Comparison of ENCODE assay signal across 16 cellular contexts in genomic region chr22:36512333-36512732, GRCh38. TPM values are rescaled to one million over a fixed set of nuclear protein-coding genes. Genes with fewer than 3 reads are reported as not detected.
DNase-seq lines count a peak whose midpoint lies in the region; ATAC-seq and TF ChIP-seq lines count a peak whose summit lies in the region.
"Had no signal": no experiment of that assay in that cellular context is flagged by ENCODE, and none has a peak within 500 bp of the region (broad histone marks: within the 10 kb centered on the region; RNA-seq: fewer than 3 reads in every experiment).

No MANE protein-coding gene starts in this region.

- H3K27me3 ChIP-seq in mammary epithelial cell (ENCODE audit: insufficient read depth, low read length): no peaks in the 10 kb centered on the region

- in situ Hi-C loops in mammary epithelial cell (cut with MboI; ENCODE audit: low sequenced_read_pairs in 2 of 2): no loop called here

- BruUV-seq in MCF 10A (replicated peaks; lab: Mats Ljungman, UMichigan) (no TSS peak), mammary epithelial cell (replicated peaks; lab: Mats Ljungman, UMichigan) (no TSS peak)

- H3K27ac Mint-ChIP-seq in MCF 10A (ENCODE audit: low read depth, unreplicated experiment): peak overlapping the region; percentile 36
- peak overlapping the region; percentile 4 for H3K27ac Mint-ChIP-seq in T-helper 17 cell
- H3K27ac Mint-ChIP-seq in endothelial cell (ENCODE audit: unreplicated experiment): no peak overlapping the region
- H3K27ac Mint-ChIP-seq in type B pancreatic cell: peak overlapping the region; percentile 4
- H3K27ac Mint-ChIP-seq: CD4-positive, alpha-beta T cell had no signal

- CTCF ChIA-PET in MCF 10A (lab: Yijun Ruan, JAX): interaction anchor here (0.5 to 3.9 kb wide), 5 partner anchors 9 to 262 kb away, joined by 4 to 29 read pairs (median 4); no protein-coding TSS in a partner anchor
- CTCF ChIA-PET in mammary epithelial cell (lab: Charles Lee; ENCODE audit: low non-redundant PET): no interaction called here

- H3K4me3 Mint-ChIP-seq in MCF 10A (ENCODE audit: unreplicated experiment): no peak overlapping the region
- no peak overlapping the region for H3K4me3 Mint-ChIP-seq in T-helper 17 cell
- peak overlapping the region; percentile 42 for H3K4me3 Mint-ChIP-seq in endothelial cell (ENCODE audit: unreplicated experiment)
- no peak overlapping the region for H3K4me3 Mint-ChIP-seq in type B pancreatic cell
- H3K4me3 Mint-ChIP-seq: CD4-positive, alpha-beta T cell had no signal

- peaks cover 11% of the 10 kb centered on the region for H3K4me1 Mint-ChIP-seq in MCF 10A (ENCODE audit: insufficient read depth, unreplicated experiment)
- peaks cover 14% of the 10 kb centered on the region for H3K4me1 Mint-ChIP-seq in T-helper 17 cell
- peaks cover 6% of the 10 kb centered on the region for H3K4me1 Mint-ChIP-seq in endothelial cell (ENCODE audit: unreplicated experiment)
- H3K4me1 Mint-ChIP-seq in type B pancreatic cell (ENCODE audit: unreplicated experiment): peaks cover 7% of the 10 kb centered on the region

- H2AFZ ChIP-seq in mammary epithelial cell (ENCODE audit: low read depth, low read length): no peak overlapping the region
- H2AFZ ChIP-seq: GM23248 had no signal

- no peak for ATAC-seq in T-helper 17 cell
- no peak for ATAC-seq in GM21390 (IDR thresholded peaks at IDR 0.05; ENCODE audit: unreplicated experiment)
- ATAC-seq: HepG2 had no signal

- peaks cover 52% of the 10 kb centered on the region for H3K36me3 ChIP-seq in mammary epithelial cell (ENCODE audit: insufficient read depth, low read length)

- 91% methylated on average over 8 of the region's 8 CpGs for WGBS in mammary epithelial cell (ENCODE audit: low coverage, missing lambda C conversion rate)

- H3K9me3 Mint-ChIP-seq in MCF 10A (ENCODE audit: unreplicated experiment) (no peaks in the 10 kb centered on the region), endothelial cell (ENCODE audit: unreplicated experiment) (no peaks in the 10 kb centered on the region), type B pancreatic cell (no peaks in the 10 kb centered on the region)
- H3K9me3 Mint-ChIP-seq: CD4-positive, alpha-beta T cell; IgD-negative memory B cell had no signal

- POLR2A ChIA-PET in MCF 10A (lab: Yijun Ruan, JAX): interaction anchor here (1.0 kb wide), 1 partner anchor 16 kb away, joined by 3 read pairs; no protein-coding TSS in a partner anchor

- no peaks in the 10 kb centered on the region for H4K20me1 ChIP-seq in mammary epithelial cell (ENCODE audit: insufficient read depth, low read length)

- peaks cover 77% of the 10 kb centered on the region for H3K36me3 Mint-ChIP-seq in MCF 10A (ENCODE audit: insufficient read depth, unreplicated experiment)
- H3K36me3 Mint-ChIP-seq in T-helper 17 cell (ENCODE audit: low read depth): peaks cover 17% of the 10 kb centered on the region
- peaks cover 63% of the 10 kb centered on the region for H3K36me3 Mint-ChIP-seq in endothelial cell (ENCODE audit: low read depth, unreplicated experiment)
- H3K36me3 Mint-ChIP-seq in type B pancreatic cell: peaks cover 54% of the 10 kb centered on the region

- TF ChIP-seq CTCF in MCF 10A (IDR thresholded peaks at IDR 0.05; ENCODE audit: unreplicated experiment): no peak
- TF ChIP-seq CTCF in mammary epithelial cell (conservative IDR thresholded peaks at IDR 0.05 in 1 of 2, IDR thresholded peaks at IDR 0.05 in 1 of 2; ENCODE audit: extremely low read depth in 1 of 2, insufficient read depth in 1 of 2, low read depth in 1 of 2, low read length in 2 of 2): no peak
- no peak for TF ChIP-seq CTCF in endothelial cell (IDR thresholded peaks at IDR 0.05; ENCODE audit: unreplicated experiment)
- TF ChIP-seq CTCF in type B pancreatic cell (conservative IDR thresholded peaks at IDR 0.05): no peak

- dilution Hi-C loops in mammary epithelial cell (cut with HindIII; ENCODE audit: low sequenced_read_pairs): loop anchor here (5.0 to 10.0 kb wide), 3 partner anchors 40 to 335 kb away; no protein-coding TSS in a partner anchor

- no peak overlapping the region for H3K4me3 ChIP-seq in mammary epithelial cell (replicated peaks in 1 of 3; ENCODE audit: insufficient read depth in 1 of 3, low read depth in 2 of 3, low read length in 3 of 3)
- H3K4me3 ChIP-seq: GM23248, HAP-1 had no signal

- peaks cover 7% of the 10 kb centered on the region for H3K79me2 ChIP-seq in mammary epithelial cell (ENCODE audit: insufficient read depth, low read length)

- no peak overlapping the region for H3K27ac ChIP-seq in mammary epithelial cell (ENCODE audit: insufficient read depth, low read depth, low read length)
- H3K27ac ChIP-seq: C4-2B, GM23248 had no signal

- no peak overlapping the region for H3K9ac ChIP-seq in mammary epithelial cell (ENCODE audit: insufficient read depth, low read length)
- H3K9ac ChIP-seq: GM23248 had no signal

- H3K27me3 Mint-ChIP-seq in MCF 10A (ENCODE audit: insufficient read depth, unreplicated experiment) (no peaks in the 10 kb centered on the region), T-helper 17 cell (no peaks in the 10 kb centered on the region), endothelial cell (ENCODE audit: unreplicated experiment) (peaks cover 2% of the 10 kb centered on the region), type B pancreatic cell (no peaks in the 10 kb centered on the region)
- H3K27me3 Mint-ChIP-seq: CD4-positive, alpha-beta T cell; IgD-negative memory B cell had no signal

- H3K4me2 ChIP-seq in mammary epithelial cell (ENCODE audit: insufficient read depth, low read depth, low read length): no peak overlapping the region

- H3K4me1 ChIP-seq in mammary epithelial cell (ENCODE audit: insufficient read depth, low read length): peaks cover 1% of the 10 kb centered on the region

- H3K9me3 ChIP-seq in mammary epithelial cell (replicated peaks; ENCODE audit: insufficient read depth, low read length): no peaks in the 10 kb centered on the region
- no peaks in the 10 kb centered on the region for H3K9me3 ChIP-seq in T-helper 17 cell (ENCODE audit: control insufficient read depth, low read length, poor library complexity, severe bottlenecking)
- H3K9me3 ChIP-seq: Caco-2, HAP-1 had no signal

- intact Hi-C loops in MCF 10A (cut with micrococcal nuclease): no loop called here
- intact Hi-C loops in mammary epithelial cell (cut with micrococcal nuclease): no loop called here

- no peak for DNase-seq in MCF 10A (ENCODE audit: unreplicated experiment)
- DNase-seq in mammary epithelial cell: no peak
- DNase-seq in T-helper 17 cell: no peak
- DNase-seq in endothelial cell (ENCODE audit: low spot score): no peak
- DNase-seq in type B pancreatic cell (ENCODE audit: extremely low spot score, unreplicated experiment): no peak
- DNase-seq in effector CD4-positive, alpha-beta T cell: no peak
- DNase-seq: ACHN; AML-193; Caco-2; CD4-positive, alpha-beta T cell; GM23248 had no signal

RNA-seq across cellular contexts. Expression of gene FOXRED2, which starts 5.5 kb away (rescaled TPM):
- 10.9 and 11.4 TPM in 2 replicates for total RNA-seq in MCF 10A (2022)
- total RNA-seq in mammary epithelial cell: 1 to 10 TPM; 5.8 to 7.4 TPM
- 4.4 TPM for polyA plus RNA-seq in mammary epithelial cell
- 12.1 TPM for polyA minus RNA-seq in mammary epithelial cell
- total RNA-seq in T-helper 17 cell: 1 to 10 TPM; 1.0 to 1.3 TPM
- 17.6 TPM for total RNA-seq in endothelial cell (ENCODE audit: unreplicated experiment)
- 20.6 and 38.8 TPM in 2 replicates for total RNA-seq in type B pancreatic cell (ENCODE audit: low replicate concordance)

RNA-seq across cellular contexts. Expression of gene EIF3D, which starts 16.6 kb away (rescaled TPM):
- total RNA-seq in MCF 10A (2022) (258 and 306 TPM in 2 replicates), mammary epithelial cell (100 to 1,000 TPM; 210 to 354 TPM), T-helper 17 cell (100 to 1,000 TPM; 231 to 239 TPM), endothelial cell (ENCODE audit: unreplicated experiment) (189 TPM), type B pancreatic cell (ENCODE audit: low replicate concordance) (162 and 190 TPM in 2 replicates)
- polyA plus RNA-seq in mammary epithelial cell: 497 TPM
- 395 TPM for polyA minus RNA-seq in mammary epithelial cell

RNA-seq across cellular contexts. Expression of gene TXN2, which starts 30.9 kb away (rescaled TPM):
- total RNA-seq in MCF 10A (2022) (61.5 and 83.2 TPM in 2 replicates), mammary epithelial cell (10 to 100 TPM; 34.7 to 56.9 TPM), T-helper 17 cell (10 to 100 TPM; 27.0 to 32.3 TPM), endothelial cell (ENCODE audit: unreplicated experiment) (67.3 TPM), type B pancreatic cell (ENCODE audit: low replicate concordance) (73.4 and 77.2 TPM in 2 replicates)
- polyA plus RNA-seq in mammary epithelial cell: 127 TPM
- 136 TPM for polyA minus RNA-seq in mammary epithelial cell
